In the genomic region with DNA sequence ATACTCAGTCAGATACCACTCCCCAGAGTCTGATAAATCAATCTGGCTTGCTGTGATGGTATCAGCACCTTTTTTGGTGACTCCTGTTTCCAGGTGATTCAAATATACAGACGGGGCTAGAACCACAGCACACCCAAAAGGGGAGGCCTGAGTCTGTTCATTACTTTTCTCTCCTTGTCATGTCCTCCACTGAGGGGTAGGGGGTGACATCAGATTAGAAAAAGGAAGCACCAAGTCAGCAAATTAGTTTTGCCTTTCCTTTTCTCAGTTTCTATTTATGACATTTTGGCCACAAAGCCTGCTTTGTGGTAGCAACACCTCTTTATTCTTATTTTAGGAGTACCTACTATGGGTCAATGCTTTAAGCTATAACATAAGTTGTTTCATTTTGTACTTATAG, we compare ENCODE assay signal across 9 cellular contexts.
DNase-seq lines count a peak whose midpoint lies in the region; ATAC-seq and TF ChIP-seq lines count a peak whose summit lies in the region.
"Had no signal": no experiment of that assay in that cellular context is flagged by ENCODE, and none has a peak within 500 bp of the region (broad histone marks: within the 10 kb centered on the region; RNA-seq: fewer than 3 reads in every experiment).

No MANE protein-coding gene starts in this region.

- DNase-seq in SK-MEL-5 (ENCODE audit: low read depth, low spot score) (peak; percentile 36), renal cortical epithelial cell (ENCODE audit: low read depth) (peak; percentile 29), cerebellum (ENCODE audit: low spot score) (no peak), CD14-positive monocyte (ENCODE audit: low spot score) (no peak), coronary artery (ENCODE audit: low spot score) (no peak)

- peaks cover 0 to 1% (median 0%) of the 10 kb centered on the region in 7 donors for H3K9me3 Mint-ChIP-seq in CD14-positive monocyte

- in situ Hi-C loops in SK-MEL-5 (cut with HindIII; ENCODE audit: low pct_unique_long_range_greater_than_20kb, low sequenced_read_pairs), result no loop called here

- no peak overlapping the region for H3K27ac Mint-ChIP-seq in CD14-positive monocyte

- H3K27ac ChIP-seq in 22Rv1, result no peak overlapping the region
- H3K27ac ChIP-seq in coronary artery, result no peak overlapping the region
- H3K27ac ChIP-seq: skin epidermis had no signal

- H3K27me3 Mint-ChIP-seq in CD14-positive monocyte (ENCODE audit: low read depth in 3 of 3), result peaks cover 0 to 2% (median 1%) of the 10 kb centered on the region in 3 donors

- no peak overlapping the region for H3K4me3 Mint-ChIP-seq in CD14-positive monocyte

- H3K36me3 Mint-ChIP-seq in CD14-positive monocyte, result no peaks in the 10 kb centered on the region

- no peak overlapping the region for H3K4me3 ChIP-seq in coronary artery
- H3K4me3 ChIP-seq: skin epidermis had no signal

- TF ChIP-seq CTCF in 22Rv1 (IDR thresholded peaks at IDR 0.05), result peak; percentile 30
- TF ChIP-seq CTCF in CD14-positive monocyte (IDR thresholded peaks at IDR 0.05), result no peak
- no peak for TF ChIP-seq CTCF in coronary artery (IDR thresholded peaks at IDR 0.05)

- ATAC-seq in GM18861 (IDR thresholded peaks at IDR 0.05; ENCODE audit: unreplicated experiment) (peak; percentile 77), HG02981 (IDR thresholded peaks at IDR 0.05; ENCODE audit: unreplicated experiment) (peak; percentile 85)

- intact Hi-C loops in CD14-positive monocyte (cut with micrococcal nuclease), result no loop called here

- no peaks in the 10 kb centered on the region for H3K4me1 Mint-ChIP-seq in CD14-positive monocyte

Comparison
In these comparisons a context has a peak if more than half of its experiments do, and no peak if none do; other contexts are left out.
1. DNase-seq: peak in SK-MEL-5 (single experiment) and renal cortical epithelial cell (single experiment); none in cerebellum (single experiment), CD14-positive monocyte (single experiment) and coronary artery (single experiment).